Comparison of ENCODE assay signal across 20 cellular contexts in the genomic region with DNA sequence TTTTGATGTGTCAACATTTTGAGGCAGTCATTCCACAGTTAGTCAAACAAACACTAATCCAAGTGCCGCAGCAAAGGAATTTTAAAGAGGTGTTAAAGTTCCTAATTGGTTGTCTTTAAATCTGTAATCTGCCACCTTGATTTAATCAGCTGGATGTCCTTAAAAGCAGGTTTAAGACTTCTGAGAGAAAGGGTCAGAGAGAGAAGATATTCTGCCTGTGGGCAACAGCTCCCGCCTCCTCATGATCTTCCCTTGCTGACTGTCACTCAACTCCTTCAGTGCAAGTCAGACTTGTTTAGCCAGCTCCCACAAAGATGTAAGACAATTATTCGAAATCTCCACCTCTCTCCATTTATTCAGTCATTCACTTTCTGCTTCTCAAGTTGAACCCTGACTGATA.
"Had no signal": no experiment of that assay in that cellular context is flagged by ENCODE, and none has a peak within 500 bp of the region (broad histone marks: within the 10 kb centered on the region; RNA-seq: fewer than 3 reads in every experiment).

No MANE protein-coding gene starts in this region.

- H3K27me3 ChIP-seq: dorsolateral prefrontal cortex, esophagus squamous epithelium, gastroesophageal sphincter, neutrophil, right atrium auricular region had no signal

- H3K4me1 Mint-ChIP-seq: immature natural killer cell; naive thymus-derived CD8-positive, alpha-beta T cell had no signal

- H3K27ac ChIP-seq: dorsolateral prefrontal cortex, epithelial cell of prostate, esophagus squamous epithelium, gastroesophageal sphincter, neutrophil, right atrium auricular region had no signal

- H3K36me3 ChIP-seq: esophagus squamous epithelium, gastroesophageal sphincter, neutrophil, right atrium auricular region had no signal

- H3K4me1 ChIP-seq: gastroesophageal sphincter, right atrium auricular region had no signal

- ATAC-seq: gastroesophageal sphincter; left cardiac atrium; mucosa of descending colon; naive thymus-derived CD8-positive, alpha-beta T cell had no signal

- H3K9me3 ChIP-seq: esophagus squamous epithelium, gastroesophageal sphincter, mucosa of descending colon, neutrophil, right atrium auricular region had no signal

- H3K4me3 Mint-ChIP-seq: immature natural killer cell; naive thymus-derived CD8-positive, alpha-beta T cell had no signal

- H3K27ac Mint-ChIP-seq: immature natural killer cell; naive thymus-derived CD8-positive, alpha-beta T cell had no signal

- H3K4me3 ChIP-seq: dorsolateral prefrontal cortex, esophagus squamous epithelium, gastroesophageal sphincter, mucosa of descending colon, right atrium auricular region had no signal

- H3K36me3 Mint-ChIP-seq: immature natural killer cell; naive thymus-derived CD8-positive, alpha-beta T cell had no signal

- FAIRE-seq: endometrium, keratinocyte, small intestine had no signal

- DNase-seq: cortex of kidney; dorsolateral prefrontal cortex; effector CD8-positive, alpha-beta T cell; esophagus squamous epithelium; foreskin fibroblast; immature natural killer cell; left cardiac atrium; mammary epithelial cell; mucosa of descending colon; naive thymus-derived CD8-positive, alpha-beta T cell; posterior cingulate gyrus; small intestine; stimulated activated CD4-positive, alpha-beta T cell treated with anti-CD3 and anti-CD28 coated beads, Interleukin-12 subunit alpha, Interleukin-12 subunit beta, amount 100 ng/mL, for 4 hours; stimulated activated naive CD4-positive, alpha-beta T cell had no signal
